1 cellular context compared by ENCODE assay signal in genomic region chr17:58413684-58414083, GRCh38.
TF ChIP-seq lines count a peak whose summit lies in the region.

No MANE protein-coding gene starts in this region.

TF ChIP-seq in K562, 482 proteins besides CTCF, POLR2A, EP300 and RAD21 (continued from another document and continues in another):
- TF ChIP-seq NBN (IDR thresholded peaks at IDR 0.05; ENCODE audit: low read depth) (no peak), RERE (CRISPR knock-in tag; IDR thresholded peaks at IDR 0.05; ENCODE audit: borderline replicate concordance) (no peak), ZFPM2 (CRISPR knock-in tag; IDR thresholded peaks at IDR 0.05) (no peak), CGGBP1 (CRISPR knock-in tag; IDR thresholded peaks at IDR 0.05) (no peak), ARNT (IDR thresholded peaks at IDR 0.05) (no peak), GATA2 (CRISPR knock-in tag; IDR thresholded peaks at IDR 0.05) (no peak), SREBF2 (CRISPR knock-in tag; IDR thresholded peaks at IDR 0.05) (no peak), ARID3B (CRISPR knock-in tag; IDR thresholded peaks at IDR 0.05; ENCODE audit: borderline replicate concordance) (no peak), ZC3H11A (IDR thresholded peaks at IDR 0.05; ENCODE audit: low read depth, low read length) (no peak), MITF (IDR thresholded peaks at IDR 0.05) (no peak), RAD51 (IDR thresholded peaks at IDR 0.05; ENCODE audit: borderline replicate concordance, low read depth) (no peak), JUND (IDR thresholded peaks at IDR 0.05; ENCODE audit: borderline replicate concordance, low read depth, low read length) (no peak), JUND (tag; IDR thresholded peaks at IDR 0.05; ENCODE audit: borderline replicate concordance, low read depth, low read length) (no peak), GATAD2B (IDR thresholded peaks at IDR 0.05; ENCODE audit: borderline replicate concordance) (no peak), SNRNP70 (optimal IDR thresholded peaks at IDR 0.05; ENCODE audit: low read depth, low read length) (no peak), POLR3G (IDR thresholded peaks at IDR 0.05; ENCODE audit: extremely low read depth, insufficient read length, insufficient replicate concordance) (no peak), MAFG (tag; conservative IDR thresholded peaks at IDR 0.05) (no peak), MBD2 (IDR thresholded peaks at IDR 0.05; ENCODE audit: borderline replicate concordance, low read depth) (no peak), FOS (IDR thresholded peaks at IDR 0.05; ENCODE audit: extremely low read depth, insufficient read length) (no peak), THAP7 (CRISPR knock-in tag; IDR thresholded peaks at IDR 0.05) (no peak), SNIP1 (IDR thresholded peaks at IDR 0.05; ENCODE audit: low read depth) (no peak), ZBTB49 (CRISPR knock-in tag; IDR thresholded peaks at IDR 0.05; ENCODE audit: borderline replicate concordance) (no peak), TEAD2 (tag; IDR thresholded peaks at IDR 0.05) (no peak), XRCC3 (IDR thresholded peaks at IDR 0.05) (no peak), ILF3 (IDR thresholded peaks at IDR 0.05; ENCODE audit: borderline replicate concordance) (no peak), U2AF1 (optimal IDR thresholded peaks at IDR 0.05; ENCODE audit: low read depth, low read length) (peak; percentile 27), GABPA (tag; conservative IDR thresholded peaks at IDR 0.05; ENCODE audit: low read depth) (0 out of 2 replicates have a peak, but pooled peaks have one; percentile 15), ZBTB5 (IDR thresholded peaks at IDR 0.05) (no peak), CBX1 (IDR thresholded peaks at IDR 0.05; ENCODE audit: low read depth) (no peak), SRSF7 (optimal IDR thresholded peaks at IDR 0.05; ENCODE audit: low read depth, low read length) (no peak), PKNOX1 (IDR thresholded peaks at IDR 0.05) (peak; percentile 75), CXXC5 (CRISPR knock-in tag; IDR thresholded peaks at IDR 0.05) (no peak), ZBTB1 (CRISPR knock-in tag; IDR thresholded peaks at IDR 0.05; ENCODE audit: borderline replicate concordance, low read depth) (no peak), ZBTB9 (CRISPR knock-in tag; IDR thresholded peaks at IDR 0.05) (no peak), CC2D1A (IDR thresholded peaks at IDR 0.05) (no peak), ZNF253 (CRISPR knock-in tag; conservative IDR thresholded peaks at IDR 0.05) (no peak), ATF2 (CRISPR knock-in tag; IDR thresholded peaks at IDR 0.05) (no peak), BRD4 (IDR thresholded peaks at IDR 0.05) (no peak), KDM4B (IDR thresholded peaks at IDR 0.05; ENCODE audit: borderline replicate concordance in 2 of 2, low read depth in 1 of 2) (no peak)
